13 cellular contexts compared by ENCODE assay signal in the genomic region with DNA sequence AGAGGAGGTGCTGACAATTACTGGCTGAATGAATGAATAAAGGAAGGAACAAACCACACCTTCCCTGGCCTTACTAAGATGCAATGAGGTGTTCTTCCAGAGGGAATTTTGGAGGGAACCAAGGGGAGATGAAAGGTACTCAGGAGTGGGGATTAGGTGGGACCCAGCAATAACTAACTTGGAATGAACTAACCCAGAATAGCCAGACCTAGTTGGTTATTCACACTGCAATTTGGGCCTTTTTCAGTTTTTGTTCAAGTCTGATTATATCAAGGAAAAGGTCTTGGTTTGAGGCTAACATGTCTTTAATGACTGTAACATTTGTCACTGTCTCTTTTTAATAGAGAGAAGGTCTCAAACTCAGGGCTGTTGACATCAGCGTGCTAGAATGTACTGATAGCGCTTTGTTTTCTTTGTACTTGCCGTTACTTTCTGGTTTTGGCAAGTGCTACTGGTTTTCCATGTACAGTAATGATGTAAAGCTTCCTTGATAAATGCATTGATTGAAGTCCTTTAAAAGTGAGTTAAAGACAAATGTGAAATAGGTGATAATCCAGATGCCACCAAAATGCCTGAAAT. TPM values are rescaled to one million over a fixed set of nuclear protein-coding genes. Genes with fewer than 3 reads are reported as not detected.
DNase-seq lines count a peak whose midpoint lies in the region; ATAC-seq and TF ChIP-seq lines count a peak whose summit lies in the region.
"Had no signal": no experiment of that assay in that cellular context is flagged by ENCODE, and none has a peak within 500 bp of the region (broad histone marks: within the 10 kb centered on the region; RNA-seq: fewer than 3 reads in every experiment).

No MANE protein-coding gene starts in this region.

- intact Hi-C loops in heart right ventricle (cut with DNase I), result loop anchor here in 8 of 10 donors (2.0 to 5.0 kb wide), 3 partner anchors 107 to 119 kb away; no protein-coding TSS in a partner anchor
- intact Hi-C loops in Right ventricle myocardium inferior (cut with DNase I), result loop anchor here (2.0 to 5.0 kb wide), 2 partner anchors 13 to 117 kb away; no protein-coding TSS in a partner anchor
- intact Hi-C loops in left colon (cut with DNase I, micrococcal nuclease), result no loop called here

- peaks cover 13% of the 10 kb centered on the region for H3K79me2 ChIP-seq in mesendoderm (ENCODE audit: control insufficient read depth, insufficient read depth, low read length)

- peak overlapping the region; percentile 17 for H2BK120ac ChIP-seq in mesendoderm (ENCODE audit: low read depth, low read length)

- TF ChIP-seq CTCF in heart right ventricle (IDR thresholded peaks at IDR 0.05) (no peak), astrocyte of the spinal cord (IDR thresholded peaks at IDR 0.05; ENCODE audit: low read depth, low read length) (no peak), upper lobe of left lung (IDR thresholded peaks at IDR 0.05) (no peak)

- H2AK5ac ChIP-seq in mesendoderm (ENCODE audit: low read length), result no peak overlapping the region

- H3K27ac ChIP-seq in heart right ventricle (peak overlapping the region; percentile 27 to 98 (median 94)), mesendoderm (ENCODE audit: low read depth, low read length) (peak overlapping the region; percentile 73), upper lobe of left lung (peak overlapping the region; percentile 1 to 98 (median 94))

- H4K5ac ChIP-seq in mesendoderm (ENCODE audit: low read length), result no peak overlapping the region

- 23 to 24% methylated on average over 3 of the region's 3 CpGs for WGBS in heart right ventricle, 2 donors
- no CpG with 5 or more reads among the region's 3 CpGs for WGBS in mesendoderm (ENCODE audit: extremely low coverage, insufficient coverage, low lambda C conversion rate)
- 20 to 40% methylated on average over 3 of the region's 3 CpGs for WGBS in upper lobe of left lung, 2 donors

- in situ Hi-C loops in astrocyte of the spinal cord (cut with HindIII; ENCODE audit: low sequenced_read_pairs), result no loop called here

- DNase-seq in heart right ventricle (no peak), Right ventricle myocardium inferior (ENCODE audit: missing footprints) (no peak), astrocyte of the spinal cord (ENCODE audit: low read depth, low spot score) (peak; percentile 55), mesendoderm (no peak), upper lobe of left lung (no peak), left colon (no peak), iPS-NIHi11 (ENCODE audit: low spot score) (no peak)
- DNase-seq in activated effector memory CD4-positive, alpha-beta T cell treated with anti-CD3 and anti-CD28 coated beads, Interleukin-2, amount 50 U/mL, for 16 hours, result no peak
- DNase-seq: activated CD4-positive, alpha-beta T cell treated with anti-CD3 and anti-CD28 coated beads, Interleukin-2, amount 50 U/mL, for 1 hour; MM.1S; NCI-H345; T-helper 2 cell had no signal

- no peak overlapping the region for H3K23ac ChIP-seq in mesendoderm (ENCODE audit: low read length)

- H4K8ac ChIP-seq in mesendoderm (ENCODE audit: low read depth, low read length), result no peak overlapping the region

- H3K4me2 ChIP-seq in mesendoderm (ENCODE audit: low read length), result no peak overlapping the region

- peak overlapping the region; percentile 53 for H2BK5ac ChIP-seq in mesendoderm (ENCODE audit: low read length)

- peak overlapping the region; percentile 59 for H3K56ac ChIP-seq in mesendoderm (ENCODE audit: low read length)

- no peak overlapping the region for H3K18ac ChIP-seq in mesendoderm (ENCODE audit: low read length)

- TF ChIP-seq POLR2A in upper lobe of left lung (IDR thresholded peaks at IDR 0.05), result no peak

- no peak for ATAC-seq in heart right ventricle
- no peak for ATAC-seq in Right ventricle myocardium inferior
- ATAC-seq in upper lobe of left lung (ENCODE audit: low FRiP score in 2 of 2), result no peak
- ATAC-seq in left colon, result no peak
- ATAC-seq: GM23338 had no signal

- H3K4ac ChIP-seq in mesendoderm (ENCODE audit: low read depth, low read length), result no peak overlapping the region

- H3K4me1 ChIP-seq in heart right ventricle (peaks cover 25 to 81% (median 68%) of the 10 kb centered on the region in 9 donors), mesendoderm (ENCODE audit: control insufficient read depth, low read depth, low read length) (peaks cover 19% of the 10 kb centered on the region), upper lobe of left lung (peaks cover 52 to 75% (median 63%) of the 10 kb centered on the region in 4 donors)

- H2BK15ac ChIP-seq in mesendoderm (replicated peaks; ENCODE audit: low read depth), result no peak overlapping the region

- H3K36me3 ChIP-seq in heart right ventricle (peaks cover 0 to 1% (median 0%) of the 10 kb centered on the region in 9 donors), mesendoderm (ENCODE audit: control insufficient read depth, insufficient read depth, low read length) (no peaks in the 10 kb centered on the region), upper lobe of left lung (no peaks in the 10 kb centered on the region)

- H3K27me3 ChIP-seq in heart right ventricle (peaks cover 0 to 15% (median 3%) of the 10 kb centered on the region in 7 donors), mesendoderm (ENCODE audit: insufficient read depth, low read length, poor library complexity) (no peaks in the 10 kb centered on the region), upper lobe of left lung (no peaks in the 10 kb centered on the region)

- H3K9me3 ChIP-seq in heart right ventricle, result no peaks in the 10 kb centered on the region
- H3K9me3 ChIP-seq in upper lobe of left lung, result no peaks in the 10 kb centered on the region

- no peak overlapping the region for H3K4me3 ChIP-seq in heart right ventricle
- H3K4me3 ChIP-seq in astrocyte of the spinal cord (ENCODE audit: low read depth, low read length), result no peak overlapping the region
- H3K4me3 ChIP-seq in mesendoderm (ENCODE audit: low read length), result no peak overlapping the region
- H3K4me3 ChIP-seq in upper lobe of left lung, result no peak overlapping the region
- H3K4me3 ChIP-seq: GM23338 had no signal

- no peak overlapping the region for H3K9ac ChIP-seq in mesendoderm (ENCODE audit: low read length)

- peaks cover 2% of the 10 kb centered on the region for H3K79me1 ChIP-seq in mesendoderm (ENCODE audit: low read length)

- no peak for TF ChIP-seq EP300 in upper lobe of left lung (IDR thresholded peaks at IDR 0.05)

RNA-seq across cellular contexts. Expression of a gene that starts 3.2 kb away (rescaled TPM):
- total RNA-seq in heart right ventricle (100 to 1,000 TPM in 1 of 10 donors, 10 to 100 TPM in 9; 40.9 to 106 (median 62.8) TPM), Right ventricle myocardium inferior (66.3 TPM), upper lobe of left lung (100 to 1,000 TPM in 5 of 6 donors, 10 to 100 TPM in 1; 95.3 to 607 (median 227) TPM), left colon (10 to 100 TPM; 16.5 to 38.8 TPM)
- polyA plus RNA-seq in heart right ventricle, result 100 to 1,000 TPM in 1 of 2 donors, 10 to 100 TPM in 1; 71.2 to 169 TPM
- polyA plus RNA-seq in mesendoderm (2013, experiment 1 of 2), result 94.2 TPM
- 90.0 TPM for polyA plus RNA-seq in mesendoderm (2013, experiment 2 of 2)

Comparison
In these comparisons a context has a peak if more than half of its experiments do, and no peak if none do; other contexts are left out.
1. intact Hi-C loops: an anchor here in heart right ventricle (2.0 to 5.0 kb wide) and Right ventricle myocardium inferior (2.0 to 5.0 kb wide); none called in left colon.